Comparison of ENCODE assay signal across 8 cellular contexts in genomic region chr5:90409318-90410177, GRCh38. TPM values are rescaled to one million over a fixed set of nuclear protein-coding genes. Genes with fewer than 3 reads are reported as not detected.
DNase-seq lines count a peak whose midpoint lies in the region; ATAC-seq, FAIRE-seq and TF ChIP-seq lines count a peak whose summit lies in the region.

CETN3 (minus strand) TSS chr5:90409756; CDS start chr5:90409661, 95 bp downstream.

- H2BK12ac ChIP-seq in trophoblast cell (ENCODE audit: low read length): peak within 1 kb of the TSS; percentile 43

- H2BK120ac ChIP-seq in trophoblast cell (ENCODE audit: insufficient read depth, low read length, poor library complexity): peak within 1 kb of the TSS; percentile 95

- peak within 1 kb of the TSS; percentile 94 for H3K4ac ChIP-seq in trophoblast cell (ENCODE audit: low read depth, low read length)

- H3K36me3 ChIP-seq in cardiac muscle cell: peaks cover 6% of the 10 kb centered on the region
- no peaks in the 10 kb centered on the region for H3K36me3 ChIP-seq in trophoblast cell (ENCODE audit: control insufficient read depth in 1 of 2, insufficient read depth in 2 of 2, low read length in 2 of 2)
- peaks cover 0 to 12% (median 0%) of the 10 kb centered on the region in 4 donors for H3K36me3 ChIP-seq in transverse colon

- WGBS in adipose tissue, 3 donors: 0% methylated on average over 51 of the region's 51 CpGs
- WGBS in trophoblast cell (ENCODE audit: extremely low coverage, insufficient coverage, insufficient read length): no CpG with 5 or more reads among the region's 51 CpGs
- WGBS in transverse colon (ENCODE audit: low coverage in 1 of 2), 2 donors: 0% methylated on average over 4 to 51 of the region's 51 CpGs

- H3K27me3 ChIP-seq in cardiac muscle cell: no peaks in the 10 kb centered on the region
- H3K27me3 ChIP-seq in trophoblast cell (ENCODE audit: insufficient read depth, low read length): no peaks in the 10 kb centered on the region
- no peaks in the 10 kb centered on the region for H3K27me3 ChIP-seq in transverse colon

- TF ChIP-seq CTCF in cardiac muscle cell (IDR thresholded peaks at IDR 0.05; ENCODE audit: low read depth, low read length) (no peak), transverse colon (IDR thresholded peaks at IDR 0.05) (peak in 1 of 5 experiments; percentile 28)

- H3K79me2 ChIP-seq in trophoblast cell (ENCODE audit: control insufficient read depth, insufficient read depth, low read length, poor library complexity): peaks cover 5% of the 10 kb centered on the region

- H3K4me3 ChIP-seq in cardiac muscle cell (peak within 1 kb of the TSS; percentile 95), trophoblast cell (ENCODE audit: low read depth, low read length) (peak within 1 kb of the TSS; percentile 84), transverse colon (peak within 1 kb of the TSS; percentile 59 to 93 (median 83))

- peak; percentile 98 for FAIRE-seq in GM12891 (lab: Jason Lieb, UNC)

- H3K9me3 ChIP-seq in cardiac muscle cell (ENCODE audit: low read depth): no peaks in the 10 kb centered on the region
- H3K9me3 ChIP-seq in trophoblast cell (ENCODE audit: insufficient read depth, low read depth, low read length): no peaks in the 10 kb centered on the region
- no peaks in the 10 kb centered on the region for H3K9me3 ChIP-seq in transverse colon

- peak within 1 kb of the TSS; percentile 95 for H2AK5ac ChIP-seq in trophoblast cell (ENCODE audit: low read length)

- peak within 1 kb of the TSS; percentile 87 for H2BK5ac ChIP-seq in trophoblast cell (ENCODE audit: low read depth, low read length, poor library complexity)

- H3K27ac ChIP-seq in adipose tissue (ENCODE audit: low read depth, low read length): peak within 1 kb of the TSS; percentile 51
- H3K27ac ChIP-seq in cardiac muscle cell: peak within 1 kb of the TSS; percentile 99
- peak within 1 kb of the TSS; percentile 96 for H3K27ac ChIP-seq in trophoblast cell (ENCODE audit: low read depth, low read length)
- H3K27ac ChIP-seq in transverse colon: peak within 1 kb of the TSS; percentile 96 to 99 (median 98)

- H4K91ac ChIP-seq in trophoblast cell (ENCODE audit: low read depth, low read length): peak within 1 kb of the TSS; percentile 100

- peak; percentile 97 for TF ChIP-seq POLR2A in GM12891 (IDR thresholded peaks at IDR 0.05; ENCODE audit: low read depth, low read length)
- peak; percentile 94 for TF ChIP-seq POLR2A in transverse colon (IDR thresholded peaks at IDR 0.05)

- H3K79me1 ChIP-seq in trophoblast cell (ENCODE audit: low read length): peaks cover 10% of the 10 kb centered on the region

- DNase-seq in GM12891 (ENCODE audit: insufficient read length, low spot score) (peak; percentile 41), NCI-H1417 treated with DMSO at 0.1 percent for 48 hours (lab: John Stamatoyannopoulos, UW) (peak; percentile 80), SW480 (ENCODE audit: low spot score) (peak; percentile 95), cardiac muscle cell (ENCODE audit: low read depth in 1 of 2, low spot score in 1 of 2) (peak; percentile 97), trophoblast cell (peak; percentile 95 to 98), transverse colon (peak; percentile 94)

- H4K12ac ChIP-seq in trophoblast cell (ENCODE audit: low read depth, low read length): peak within 1 kb of the TSS; percentile 96

- peak within 1 kb of the TSS; percentile 96 for H3K4me2 ChIP-seq in trophoblast cell (ENCODE audit: low read length)

- H3K4me1 ChIP-seq in cardiac muscle cell (ENCODE audit: low read depth) (peaks cover 22% of the 10 kb centered on the region), trophoblast cell (ENCODE audit: control insufficient read depth in 1 of 2, insufficient read depth in 2 of 2, low read length in 2 of 2) (no peaks in the 10 kb centered on the region), transverse colon (peaks cover 0 to 42% (median 8%) of the 10 kb centered on the region in 4 donors)

- H3K9ac ChIP-seq in trophoblast cell (ENCODE audit: low read length): peak within 1 kb of the TSS; percentile 97

- peak; percentile 94 for ATAC-seq in HG02798 (IDR thresholded peaks at IDR 0.05; ENCODE audit: poor library complexity, unreplicated experiment)

- H3K18ac ChIP-seq in trophoblast cell (ENCODE audit: low read length): peak within 1 kb of the TSS; percentile 95

- in situ Hi-C loops in transverse colon (cut with MboI; ENCODE audit: low pct_ligation_motif_present in 1 of 4, low pct_unique_long_range_greater_than_20kb in 1 of 4, low sequenced_read_pairs in 3 of 4): no loop called here

- no peak for TF ChIP-seq EP300 in transverse colon (IDR thresholded peaks at IDR 0.05; ENCODE audit: low read depth)

- peak within 1 kb of the TSS; percentile 99 for H4K8ac ChIP-seq in trophoblast cell (ENCODE audit: low read depth, low read length)

- H3K23ac ChIP-seq in trophoblast cell (ENCODE audit: low read length): no peak within 1 kb of the TSS

- peak within 1 kb of the TSS; percentile 78 for H2AFZ ChIP-seq in trophoblast cell (ENCODE audit: insufficient read depth, low read length, poor library complexity)

- H3K14ac ChIP-seq in trophoblast cell (ENCODE audit: low read length): peak within 1 kb of the TSS; percentile 100

- intact Hi-C loops in transverse colon (cut with DNase I; ENCODE audit: low total_unique reads): no loop called here

TF ChIP-seq in GM12891, 5 proteins besides CTCF, POLR2A, EP300 and RAD21:
- TF ChIP-seq TAF1 (IDR thresholded peaks at IDR 0.05; ENCODE audit: low read depth, low read length) (peak; percentile 90), POLR2AphosphoS5 (IDR thresholded peaks at IDR 0.05; ENCODE audit: low read depth, low read length) (peak; percentile 97), PAX5 (IDR thresholded peaks at IDR 0.05; ENCODE audit: insufficient read depth, low read length, severe bottlenecking) (no peak), POU2F2 (IDR thresholded peaks at IDR 0.05; ENCODE audit: low read depth, low read length) (peak; percentile 76), SPI1 (IDR thresholded peaks at IDR 0.05; ENCODE audit: low read depth, low read length) (peak; percentile 48; the same call in 1 of the 2 replicates)

RNA-seq across cellular contexts. Expression of gene CETN3, which starts in this region (rescaled TPM):
- 36.7 TPM for polyA plus RNA-seq in GM12891 (2012; ENCODE audit: low read depth, missing spikeins)
- polyA plus RNA-seq in adipose tissue (10 to 100 TPM in 2 of 3 donors, 1 to 10 TPM in 1; 6.0 to 40.0 (median 11.7) TPM), cardiac muscle cell (85.8 and 106 TPM in 2 replicates)
- total RNA-seq in cardiac muscle cell (25.4 and 49.2 TPM in 2 replicates), transverse colon (10 to 100 TPM in 1 of 4 donors, 1 to 10 TPM in 1, not detected in 2; 9.7 to 22.7 TPM)
- polyA plus RNA-seq in trophoblast cell (2013): 23.2 and 25.2 TPM in 2 replicates

Comparison
In these comparisons a context has a peak if more than half of its experiments do, and no peak if none do; other contexts are left out.
1. Peak in every context shown above with its lines: DNase-seq, ATAC-seq, H3K4me3 ChIP-seq and H3K27ac ChIP-seq.
2. DNase-seq: peak in every context shown above with its lines; median percentile 97 in cardiac muscle cell; 96 in trophoblast cell; 95 in SW480; 94 in transverse colon; 80 in NCI-H1417 treated with DMSO at 0.1 percent for 48 hours; 41 in GM12891.